ENCODE assay signal across 26 cellular contexts in genomic region chr6:168960557-168960956, GRCh38.
"Had no signal": no experiment of that assay in that cellular context is flagged by ENCODE, and none has a peak within 500 bp of the region (broad histone marks: within the 10 kb centered on the region; RNA-seq: fewer than 3 reads in every experiment).

No MANE protein-coding gene starts in this region.

- H3K9me3 Mint-ChIP-seq: activated B cell treated with CpG ODN at 0.5 μM for 24 hours; activated CD4-positive, alpha-beta memory T cell treated with anti-CD3 and anti-CD28 coated beads for 36 hours; activated CD4-positive, alpha-beta T cell treated with anti-CD3 and anti-CD28 coated beads, Interleukin-2, amount 10 ng/mL, durations not matched to agents 24 days and 14 days; activated naive CD4-positive, alpha-beta T cell treated with anti-CD3 and anti-CD28 coated beads, Interleukin-2, amount 50 U/mL, for 72 hours; activated naive CD8-positive, alpha-beta T cell treated with anti-CD3 and anti-CD28 coated beads, Interleukin-2, amount 50 U/mL, for 24 hours; activated T-cell treated with anti-CD3 and anti-CD28 coated beads, Interleukin-2, amount 50 U/mL, for 4 hours had no signal

- H3K36me3 ChIP-seq: ascending aorta, Peyer's patch had no signal

- H3K4me1 Mint-ChIP-seq: activated B cell treated with CpG ODN at 0.5 μM for 24 hours; activated CD4-positive, alpha-beta T cell treated with anti-CD3 and anti-CD28 coated beads, Interleukin-2, amount 10 ng/mL, durations not matched to agents 24 days and 14 days; activated naive CD8-positive, alpha-beta T cell treated with anti-CD3 and anti-CD28 coated beads, Interleukin-2, amount 50 U/mL, for 24 hours had no signal

- H3K27me3 ChIP-seq: ascending aorta, body of pancreas, Peyer's patch had no signal

- H3K27ac ChIP-seq: body of pancreas, Peyer's patch had no signal

- H3K4me1 ChIP-seq: body of pancreas, Peyer's patch had no signal

- DNase-seq: activated B cell treated with CpG ODN at 0.5 μM for 24 hours; activated CD4-positive, alpha-beta memory T cell treated with anti-CD3 and anti-CD28 coated beads for 36 hours; activated CD4-positive, alpha-beta T cell treated with anti-CD3 and anti-CD28 coated beads for 1 hour; activated CD4-positive, alpha-beta T cell treated with anti-CD3 and anti-CD28 coated beads, Interleukin-2, amount 10 ng/mL, durations not matched to agents 24 days and 14 days; activated CD8-positive, alpha-beta memory T cell treated with anti-CD3 and anti-CD28 coated beads for 24 hours; activated effector memory CD4-positive, alpha-beta T cell treated with anti-CD3 and anti-CD28 coated beads, Interleukin-2, amount 50 U/mL, for 16 hours; activated naive CD4-positive, alpha-beta T cell treated with Interleukin-2 at 50 U/mL for 16 hours; activated T-cell treated with anti-CD3 and anti-CD28 coated beads, Interleukin-2, amount 50 U/mL, for 4 hours; amniotic stem cell; body of pancreas; Karpas-422; MM.1S; NCI-H1105 treated with DMSO at 0.1 percent for 48 hours; NCI-H1436 treated with DMSO at 0.1 percent for 48 hours; NCI-H187; NCI-H2081; NCI-H446; NCI-H524; Peyer's patch; SIG-M5; T-helper 17 cell; T-helper 9 cell had no signal

- H3K9me3 ChIP-seq: ascending aorta, body of pancreas, Peyer's patch had no signal

- H3K27ac Mint-ChIP-seq: activated B cell treated with CpG ODN at 0.5 μM for 24 hours; activated CD4-positive, alpha-beta memory T cell treated with anti-CD3 and anti-CD28 coated beads for 36 hours; activated CD4-positive, alpha-beta T cell treated with anti-CD3 and anti-CD28 coated beads, Interleukin-2, amount 10 ng/mL, durations not matched to agents 24 days and 14 days; activated naive CD4-positive, alpha-beta T cell treated with anti-CD3 and anti-CD28 coated beads, Interleukin-2, amount 50 U/mL, for 72 hours; activated naive CD8-positive, alpha-beta T cell treated with anti-CD3 and anti-CD28 coated beads, Interleukin-2, amount 50 U/mL, for 24 hours; T-helper 17 cell had no signal

- H3K4me3 ChIP-seq: ascending aorta, body of pancreas, K562, Peyer's patch had no signal

- H3K4me3 Mint-ChIP-seq: activated B cell treated with CpG ODN at 0.5 μM for 24 hours; activated CD4-positive, alpha-beta memory T cell treated with anti-CD3 and anti-CD28 coated beads for 36 hours; activated CD4-positive, alpha-beta T cell treated with anti-CD3 and anti-CD28 coated beads, Interleukin-2, amount 10 ng/mL, durations not matched to agents 24 days and 14 days; activated naive CD8-positive, alpha-beta T cell treated with anti-CD3 and anti-CD28 coated beads, Interleukin-2, amount 50 U/mL, for 24 hours; activated T-cell treated with anti-CD3 and anti-CD28 coated beads, Interleukin-2, amount 50 U/mL, for 4 hours; T-helper 17 cell had no signal

- H3K36me3 Mint-ChIP-seq: activated CD4-positive, alpha-beta memory T cell treated with anti-CD3 and anti-CD28 coated beads for 36 hours; activated naive CD4-positive, alpha-beta T cell treated with anti-CD3 and anti-CD28 coated beads, Interleukin-2, amount 50 U/mL, for 72 hours had no signal

- ATAC-seq: activated naive CD4-positive, alpha-beta T cell treated with anti-CD3 and anti-CD28 coated beads, Interleukin-2, amount 50 U/mL, for 72 hours; activated naive CD8-positive, alpha-beta T cell treated with anti-CD3 and anti-CD28 coated beads, Interleukin-2, amount 50 U/mL, for 24 hours; activated T-cell treated with anti-CD3 and anti-CD28 coated beads, Interleukin-2, amount 50 U/mL, for 4 hours; body of pancreas; K562; T-helper 17 cell had no signal
